1 cellular context compared by ENCODE assay signal in genomic region chr2:112726487-112727190, GRCh38.
TF ChIP-seq lines count a peak whose summit lies in the region.

No MANE protein-coding gene starts in this region.

TF ChIP-seq in K562, 482 proteins besides CTCF, POLR2A, EP300 and RAD21 (continues in another document):
- TF ChIP-seq MAZ (CRISPR knock-in tag; conservative IDR thresholded peaks at IDR 0.05 in 1 of 2, IDR thresholded peaks at IDR 0.05 in 1 of 2) (peak; percentile 44 to 77; a peak in 3 of 4 replicates), BCL6 (CRISPR knock-in tag; IDR thresholded peaks at IDR 0.05) (no peak), ZNF134 (CRISPR knock-in tag; conservative IDR thresholded peaks at IDR 0.05) (0 out of 2 replicates have a peak, but pooled peaks have one; percentile 17), CAMTA2 (CRISPR knock-in tag; conservative IDR thresholded peaks at IDR 0.05) (no peak), TBL1XR1 (IDR thresholded peaks at IDR 0.05; ENCODE audit: low read length in 2 of 2) (no peak), L3MBTL2 (IDR thresholded peaks at IDR 0.05) (peak; percentile 38; the same call in 1 of the 2 replicates), ARID3A (IDR thresholded peaks at IDR 0.05; ENCODE audit: borderline replicate concordance, low read depth, low read length) (no peak), JUN (IDR thresholded peaks at IDR 0.05; ENCODE audit: borderline replicate concordance, low read depth, low read length) (peak; percentile 56; the same call in 1 of the 2 replicates), JUN (CRISPR knock-in tag; IDR thresholded peaks at IDR 0.05; ENCODE audit: borderline replicate concordance) (no peak), EWSR1 (IDR thresholded peaks at IDR 0.05; ENCODE audit: borderline replicate concordance, low read depth, partially characterized antibody) (no peak), THAP7 (CRISPR knock-in tag; IDR thresholded peaks at IDR 0.05) (no peak), TFAP4 (CRISPR knock-in tag; IDR thresholded peaks at IDR 0.05; ENCODE audit: borderline replicate concordance) (peak; percentile 79), YY1 (IDR thresholded peaks at IDR 0.05; ENCODE audit: borderline replicate concordance in 1 of 3, control insufficient read depth in 1 of 3, extremely low read depth in 1 of 3, insufficient read depth in 3 of 3, insufficient read length in 1 of 3, insufficient replicate concordance in 2 of 3, low read depth in 1 of 3, low read length in 2 of 3) (peak in 2 of 3 experiments; percentile 42 to 69), RBM15 (IDR thresholded peaks at IDR 0.05; ENCODE audit: insufficient read depth, low read length) (no peak), SMC3 (conservative IDR thresholded peaks at IDR 0.05; ENCODE audit: insufficient read depth, low read depth, low read length) (peak; percentile 99), PREB (CRISPR knock-in tag; IDR thresholded peaks at IDR 0.05) (0 out of 2 replicates have a peak, but pooled peaks have one; percentile 29), CEBPB (tag; IDR thresholded peaks at IDR 0.05) (0 out of 2 replicates have a peak, but pooled peaks have one; percentile 17), TCFL5 (CRISPR knock-in tag; conservative IDR thresholded peaks at IDR 0.05) (no peak), CHD2 (IDR thresholded peaks at IDR 0.05; ENCODE audit: low read depth, low read length) (0 out of 2 replicates have a peak, but pooled peaks have one; percentile 18), JUND (IDR thresholded peaks at IDR 0.05; ENCODE audit: borderline replicate concordance, low read depth, low read length) (peak; percentile 49; the same call in 1 of the 2 replicates), JUND (tag; IDR thresholded peaks at IDR 0.05; ENCODE audit: borderline replicate concordance, low read depth, low read length) (peak; percentile 41; the same call in 1 of the 3 replicates), NFIC (IDR thresholded peaks at IDR 0.05) (peak; percentile 12; the same call in 1 of the 2 replicates), ZFPM2 (CRISPR knock-in tag; IDR thresholded peaks at IDR 0.05) (no peak), FOXJ2 (tag; IDR thresholded peaks at IDR 0.05) (no peak), RFX5 (IDR thresholded peaks at IDR 0.05; ENCODE audit: low read depth, low read length) (no peak), TEAD4 (IDR thresholded peaks at IDR 0.05; ENCODE audit: low read length) (peak; percentile 52; the same call in 1 of the 2 replicates), TEAD4 (CRISPR knock-in tag; IDR thresholded peaks at IDR 0.05; ENCODE audit: borderline replicate concordance) (no peak), ZFP36 (IDR thresholded peaks at IDR 0.05; ENCODE audit: low read depth, low read length, partially characterized antibody) (peak; percentile 20), CBX3 (IDR thresholded peaks at IDR 0.05; ENCODE audit: borderline replicate concordance in 1 of 2, low read length in 2 of 2) (0 out of 3 replicates have a peak, but pooled peaks of 1 of the 2 experiments have one; percentile 42), TEAD2 (tag; IDR thresholded peaks at IDR 0.05) (no peak), NEUROD1 (IDR thresholded peaks at IDR 0.05; ENCODE audit: borderline replicate concordance, low read depth, low read length, partially characterized antibody) (peak; percentile 58), LCOR (CRISPR knock-in tag; IDR thresholded peaks at IDR 0.05) (peak; percentile 89), POLR3G (IDR thresholded peaks at IDR 0.05; ENCODE audit: extremely low read depth, insufficient read length, insufficient replicate concordance) (no peak), CTBP1 (IDR thresholded peaks at IDR 0.05; ENCODE audit: borderline replicate concordance) (peak; percentile 86; the same call in 1 of the 2 replicates), BRF2 (IDR thresholded peaks at IDR 0.05; ENCODE audit: borderline replicate concordance, insufficient read depth, insufficient read length) (no peak), ZFX (CRISPR knock-in tag; IDR thresholded peaks at IDR 0.05) (peak; percentile 58), ZNF507 (tag; conservative IDR thresholded peaks at IDR 0.05) (no peak), MAX (CRISPR knock-in tag; IDR thresholded peaks at IDR 0.05) (0 out of 2 replicates have a peak, but pooled peaks have one; percentile 13), SOX6 (IDR thresholded peaks at IDR 0.05) (peak; percentile 46), MXI1 (IDR thresholded peaks at IDR 0.05; ENCODE audit: low read depth, low read length) (no peak), WHSC1 (IDR thresholded peaks at IDR 0.05; ENCODE audit: low read length) (no peak), ZBTB34 (CRISPR knock-in tag; IDR thresholded peaks at IDR 0.05) (no peak), ZNF589 (CRISPR knock-in tag; IDR thresholded peaks at IDR 0.05; ENCODE audit: low read depth) (0 out of 2 replicates have a peak, but pooled peaks have one; percentile 42), POLR2G (IDR thresholded peaks at IDR 0.05; ENCODE audit: low read depth, low read length) (no peak; the same call in 1 of the 2 replicates), GABPB1 (CRISPR knock-in tag; IDR thresholded peaks at IDR 0.05) (peak; percentile 75), TEAD1 (CRISPR knock-in tag; IDR thresholded peaks at IDR 0.05) (peak; percentile 35 to 88; a peak in 2 of 4 replicates), IRF9 (tag; IDR thresholded peaks at IDR 0.05) (no peak), KAT7 (CRISPR knock-in tag; IDR thresholded peaks at IDR 0.05; ENCODE audit: borderline replicate concordance) (peak; percentile 63; the same call in 1 of the 2 replicates), SP1 (CRISPR knock-in tag; IDR thresholded peaks at IDR 0.05) (peak; percentile 72), ZC3H11A (IDR thresholded peaks at IDR 0.05; ENCODE audit: low read depth, low read length) (no peak), CXXC5 (CRISPR knock-in tag; IDR thresholded peaks at IDR 0.05) (peak; percentile 4; the same call in 1 of the 2 replicates), NR2C2 (CRISPR knock-in tag; IDR thresholded peaks at IDR 0.05) (no peak), NR2C2 (tag; IDR thresholded peaks at IDR 0.05) (0 out of 2 replicates have a peak, but pooled peaks have one; percentile 31), STAT6 (CRISPR knock-in tag; IDR thresholded peaks at IDR 0.05) (no peak), HDGF (IDR thresholded peaks at IDR 0.05) (peak; percentile 66; the same call in 1 of the 2 replicates), HNRNPL (IDR thresholded peaks at IDR 0.05; ENCODE audit: low read depth, low read length) (no peak), HMGN3 (IDR thresholded peaks at IDR 0.05; ENCODE audit: borderline replicate concordance, extremely low read depth, insufficient read length, low read depth, low read length) (peak; percentile 12), HDAC1 (IDR thresholded peaks at IDR 0.05) (no peak), RBFOX2 (IDR thresholded peaks at IDR 0.05; ENCODE audit: low read depth, low read length) (peak; percentile 48), NONO (IDR thresholded peaks at IDR 0.05; ENCODE audit: low read depth in 2 of 2, low read length in 1 of 2) (peak in 1 of 2 experiments; percentile 27; a peak in 1 of 4 replicates), TRIM24 (IDR thresholded peaks at IDR 0.05) (no peak), RB1 (IDR thresholded peaks at IDR 0.05; ENCODE audit: low read depth) (peak; percentile 72; the same call in 1 of the 2 replicates), ZNF224 (CRISPR knock-in tag; IDR thresholded peaks at IDR 0.05) (no peak), ADNP (tag; IDR thresholded peaks at IDR 0.05) (no peak; the same call in 1 of the 2 replicates), VEZF1 (CRISPR knock-in tag; IDR thresholded peaks at IDR 0.05) (no peak)
